In genomic region chr7:5822742-5823503, GRCh38 we compare ENCODE assay signal across 8 cellular contexts. TPM values are rescaled to one million over a fixed set of nuclear protein-coding genes. Genes with fewer than 3 reads are reported as not detected.
DNase-seq lines count a peak whose midpoint lies in the region; TF ChIP-seq lines count a peak whose summit lies in the region.

No MANE protein-coding gene starts in this region.

- H3K4me3 ChIP-seq in GM08714 (ENCODE audit: low read length): peak overlapping the region; percentile 65

- DNase-seq in HFFc6: peak; percentile 91
- DNase-seq in NAMALWA (ENCODE audit: low spot score): peak; percentile 98
- peak; percentile 97 for DNase-seq in SK-MEL-5 (ENCODE audit: low read depth, low spot score)
- peak; percentile 95 for DNase-seq in activated naive CD4-positive, alpha-beta T cell treated with anti-CD3 and anti-CD28 coated beads, Interleukin-2, amount 50 U/mL, for 16 hours
- peak; percentile 48 for DNase-seq in glomerular endothelial cell (ENCODE audit: extremely low read depth, low read depth, low spot score)
- peak; percentile 96 for DNase-seq in occipital lobe (lab: John Stamatoyannopoulos, UW)

- peaks cover 6% of the 10 kb centered on the region for H3K27me3 Mint-ChIP-seq in HFFc6 (ENCODE audit: insufficient read depth)

- H3K4me3 Mint-ChIP-seq in HFFc6: peak overlapping the region; percentile 90

- H3K9me3 Mint-ChIP-seq in HFFc6: no peaks in the 10 kb centered on the region

- in situ Hi-C loops in SK-MEL-5 (cut with HindIII; ENCODE audit: low pct_unique_long_range_greater_than_20kb, low sequenced_read_pairs): no loop called here

- H3K27ac ChIP-seq in temporal lobe (ENCODE audit: low read depth, low read length): peak overlapping the region; percentile 82

- peaks cover 13% of the 10 kb centered on the region for H3K4me1 Mint-ChIP-seq in HFFc6 (ENCODE audit: low read depth)

- TF ChIP-seq CTCF in HFFc6 (IDR thresholded peaks at IDR 0.05): no peak

- H3K36me3 Mint-ChIP-seq in HFFc6 (ENCODE audit: low read depth): no peaks in the 10 kb centered on the region

- H3K27ac Mint-ChIP-seq in HFFc6: peak overlapping the region; percentile 85

RNA-seq across cellular contexts. Expression of gene RNF216, which starts 41.5 kb away (rescaled TPM):
- total RNA-seq in HFFc6 (2021; fragmentation: NEBNext Ultra II Directional; extraction: Animal tissue kit (Norgen Biotek cat#: 25700)): 10 to 100 TPM; 30.5 to 34.5 (median 32.2) TPM
- 38.0 and 40.0 TPM in 2 replicates for total RNA-seq in SK-MEL-5 (2014; rRNA removed; shearing (Covaris generic))
- 43.6 and 55.8 TPM in 2 replicates for polyA plus RNA-seq in SK-MEL-5 (2015; cell fraction: cytosol; rRNA removed)
- polyA plus RNA-seq in SK-MEL-5 (2015; cell fraction: nucleus; rRNA removed): 40.8 and 51.6 TPM in 2 replicates
- total RNA-seq in glomerular endothelial cell: 38.6 and 49.8 TPM in 2 replicates
- total RNA-seq in occipital lobe: 34.8 TPM
- 28.8 TPM for total RNA-seq in temporal lobe

RNA-seq across cellular contexts. Expression of gene OCM, which starts 57.7 kb away (rescaled TPM):
- not detected for total RNA-seq in HFFc6 (2021; fragmentation: NEBNext Ultra II Directional; extraction: Animal tissue kit (Norgen Biotek cat#: 25700))
- total RNA-seq in SK-MEL-5 (2014; rRNA removed; shearing (Covaris generic)): not detected in 2 replicates
- not detected in 2 replicates for polyA plus RNA-seq in SK-MEL-5 (2015; cell fraction: cytosol; rRNA removed)
- not detected in 2 replicates for polyA plus RNA-seq in SK-MEL-5 (2015; cell fraction: nucleus; rRNA removed)
- total RNA-seq in glomerular endothelial cell (not detected in 2 replicates), occipital lobe (0.62 TPM), temporal lobe (not detected)

Comparison
In these comparisons a context has a peak if more than half of its experiments do, and no peak if none do; other contexts are left out.
1. Peak in every context shown above with its lines: DNase-seq, H3K4me3 ChIP-seq and H3K27ac ChIP-seq.
2. DNase-seq: peak in every context shown above with its lines; median percentile 98 in NAMALWA; 97 in SK-MEL-5; 96 in occipital lobe; 95 in activated naive CD4-positive, alpha-beta T cell treated with anti-CD3 and anti-CD28 coated beads, Interleukin-2, amount 50 U/mL, for 16 hours; 91 in HFFc6; 48 in glomerular endothelial cell.